Comparison of ENCODE assay signal across 16 cellular contexts in genomic region chr21:39187141-39187540, GRCh38. TPM values are rescaled to one million over a fixed set of nuclear protein-coding genes. Genes with fewer than 3 reads are reported as not detected.
A peak's percentile ranks its signal among the peaks of the same experiment; 100 is the strongest.
DNase-seq lines count a peak whose midpoint lies in the region; ATAC-seq, FAIRE-seq and TF ChIP-seq lines count a peak whose summit lies in the region.
"Had no signal": no experiment of that assay in that cellular context is flagged by ENCODE, and none has a peak within 500 bp of the region (broad histone marks: within the 10 kb centered on the region; RNA-seq: fewer than 3 reads in every experiment).

No MANE protein-coding gene starts in this region.

- peaks cover 18% of the 10 kb centered on the region for H3K4me1 ChIP-seq in CD4-positive, CD25-positive, alpha-beta regulatory T cell (ENCODE audit: control insufficient read depth, insufficient read depth, low read length, poor library complexity, severe bottlenecking)
- H3K4me1 ChIP-seq in CD4-positive, alpha-beta memory T cell (ENCODE audit: insufficient read depth, low read length), result peaks cover 15% of the 10 kb centered on the region
- H3K4me1 ChIP-seq in MM.1S (ENCODE audit: low read length) (peaks cover 23% of the 10 kb centered on the region), keratinocyte (ENCODE audit: control insufficient read depth, extremely low read depth, insufficient read depth, low read length) (peaks cover 27% of the 10 kb centered on the region), prostate gland (replicated peaks) (no peaks in the 10 kb centered on the region)

- peak overlapping the region in 1 of 3 donors; percentile 28 for H3K27ac Mint-ChIP-seq in CD4-positive, CD25-positive, alpha-beta regulatory T cell
- H3K27ac Mint-ChIP-seq in CD4-positive, alpha-beta memory T cell, result peak overlapping the region in 6 of 7 donors; percentile 3 to 95 (median 38)
- H3K27ac Mint-ChIP-seq in stimulated activated naive B cell treated with anti-CD40 and anti-IgM and Interleukin-4, amounts not matched to agents 10 μg/mL and 1 μg/mL and 100 μg/mL, for 72 hours, result no peak overlapping the region

- no peak for TF ChIP-seq POLR2A in prostate gland (IDR thresholded peaks at IDR 0.05)

- H3K36me3 Mint-ChIP-seq in CD4-positive, CD25-positive, alpha-beta regulatory T cell, result no peaks in the 10 kb centered on the region
- H3K36me3 Mint-ChIP-seq in CD4-positive, alpha-beta memory T cell, result peaks cover 0 to 17% of the 10 kb centered on the region in 2 donors
- H3K36me3 Mint-ChIP-seq in stimulated activated naive B cell treated with anti-CD40 and anti-IgM and Interleukin-4, amounts not matched to agents 10 μg/mL and 1 μg/mL and 100 μg/mL, for 72 hours, result peaks cover 1 to 3% of the 10 kb centered on the region in 2 donors

- H3K4me3 ChIP-seq in CD4-positive, CD25-positive, alpha-beta regulatory T cell (ENCODE audit: low read depth, low read length), result no peak overlapping the region
- no peak overlapping the region for H3K4me3 ChIP-seq in CD4-positive, alpha-beta memory T cell (ENCODE audit: low read length in 2 of 2)
- no peak overlapping the region for H3K4me3 ChIP-seq in MM.1S (ENCODE audit: low read length)
- H3K4me3 ChIP-seq in keratinocyte (ENCODE audit: control insufficient read depth in 2 of 3, extremely low read depth in 1 of 3, insufficient read depth in 2 of 3, low read depth in 1 of 3, low read length in 3 of 3), result no peak overlapping the region
- no peak overlapping the region for H3K4me3 ChIP-seq in prostate gland
- H3K4me3 ChIP-seq: BLaER1, GM23248, PC-9 had no signal

- H3K9me2 ChIP-seq in MM.1S (replicated peaks; ENCODE audit: insufficient read depth, low read length), result no peaks in the 10 kb centered on the region

- CTCF ChIA-PET in CD4-positive, alpha-beta memory T cell (lab: Charles Lee; ENCODE audit: partially characterized antibody), result no interaction called here

- H3K9me3 Mint-ChIP-seq in CD4-positive, CD25-positive, alpha-beta regulatory T cell, result no peaks in the 10 kb centered on the region
- peaks cover 0 to 4% (median 0%) of the 10 kb centered on the region in 8 donors for H3K9me3 Mint-ChIP-seq in CD4-positive, alpha-beta memory T cell
- no peaks in the 10 kb centered on the region for H3K9me3 Mint-ChIP-seq in stimulated activated naive B cell treated with anti-CD40 and anti-IgM and Interleukin-4, amounts not matched to agents 10 μg/mL and 1 μg/mL and 100 μg/mL, for 72 hours

- no peaks in the 10 kb centered on the region for H3K36me3 ChIP-seq in CD4-positive, CD25-positive, alpha-beta regulatory T cell (ENCODE audit: control insufficient read depth, insufficient read depth, low read length)
- H3K36me3 ChIP-seq in CD4-positive, alpha-beta memory T cell (ENCODE audit: insufficient read depth, low read length), result no peaks in the 10 kb centered on the region
- H3K36me3 ChIP-seq in MM.1S (replicated peaks; ENCODE audit: insufficient read depth, low read length) (no peaks in the 10 kb centered on the region), keratinocyte (ENCODE audit: control insufficient read depth in 2 of 2, extremely low read depth in 1 of 2, insufficient read depth in 2 of 2, low read length in 2 of 2) (no peaks in the 10 kb centered on the region), prostate gland (no peaks in the 10 kb centered on the region)
- H3K36me3 ChIP-seq: BLaER1 had no signal

- no peaks in the 10 kb centered on the region for H3K9me3 ChIP-seq in CD4-positive, CD25-positive, alpha-beta regulatory T cell (ENCODE audit: control insufficient read depth in 2 of 2, low read length in 2 of 2)
- no peaks in the 10 kb centered on the region for H3K9me3 ChIP-seq in CD4-positive, alpha-beta memory T cell (ENCODE audit: control insufficient read depth in 1 of 2, low read length in 2 of 2)
- H3K9me3 ChIP-seq in MM.1S (replicated peaks; ENCODE audit: insufficient read depth, low read length) (no peaks in the 10 kb centered on the region), keratinocyte (ENCODE audit: control insufficient read depth, low read depth, low read length) (no peaks in the 10 kb centered on the region), prostate gland (no peaks in the 10 kb centered on the region)
- H3K9me3 ChIP-seq: BLaER1, Caco-2 had no signal

- H3K9me1 ChIP-seq in keratinocyte (ENCODE audit: control insufficient read depth, extremely low read depth, insufficient read depth, low read length), result no peaks in the 10 kb centered on the region

- H3K4me2 ChIP-seq in MM.1S (ENCODE audit: low read depth, low read length), result no peak overlapping the region
- peak overlapping the region; percentile 22 for H3K4me2 ChIP-seq in keratinocyte (ENCODE audit: control insufficient read depth, extremely low read depth, insufficient read depth, low read depth, low read length)
- H3K4me2 ChIP-seq: BLaER1, PC-9 had no signal

- FAIRE-seq in keratinocyte (lab: Jason Lieb, UNC), result no peak
- FAIRE-seq: GM12892 had no signal

- POLR2A ChIA-PET in CD4-positive, alpha-beta memory T cell (lab: Charles Lee; ENCODE audit: partially characterized antibody), result no interaction called here

- H3K27ac ChIP-seq in CD4-positive, CD25-positive, alpha-beta regulatory T cell (ENCODE audit: insufficient read depth, low read length, poor library complexity, severe bottlenecking), result peak overlapping the region; percentile 15
- H3K27ac ChIP-seq in CD4-positive, alpha-beta memory T cell (ENCODE audit: low read depth, low read length), result no peak overlapping the region
- no peak overlapping the region for H3K27ac ChIP-seq in MM.1S (ENCODE audit: low read length)
- no peak overlapping the region for H3K27ac ChIP-seq in keratinocyte (ENCODE audit: control insufficient read depth, insufficient read depth, low read length)
- H3K27ac ChIP-seq in prostate gland, result no peak overlapping the region
- H3K27ac ChIP-seq: BLaER1, GM23248, PC-9 had no signal

- H3K79me2 ChIP-seq in MM.1S (ENCODE audit: low read length), result peaks cover 10% of the 10 kb centered on the region
- H3K79me2 ChIP-seq in keratinocyte (ENCODE audit: control insufficient read depth, insufficient read depth, low read length), result peaks cover 9% of the 10 kb centered on the region

- no peak for ATAC-seq in CD4-positive, CD25-positive, alpha-beta regulatory T cell (ENCODE audit: low read depth in 2 of 2)
- ATAC-seq in stimulated activated naive B cell treated with anti-CD40 and anti-IgM and Interleukin-4, amounts not matched to agents 10 μg/mL and 1 μg/mL and 100 μg/mL, for 72 hours (replicated peaks), result no peak

- dilution Hi-C loops in keratinocyte (cut with MboI; ENCODE audit: extremely low pct_ligation_motif_present, low sequenced_read_pairs), result no loop called here

- no peaks in the 10 kb centered on the region for H3K27me3 Mint-ChIP-seq in CD4-positive, CD25-positive, alpha-beta regulatory T cell
- H3K27me3 Mint-ChIP-seq in CD4-positive, alpha-beta memory T cell, result no peaks in the 10 kb centered on the region
- H3K27me3 Mint-ChIP-seq in stimulated activated naive B cell treated with anti-CD40 and anti-IgM and Interleukin-4, amounts not matched to agents 10 μg/mL and 1 μg/mL and 100 μg/mL, for 72 hours, result no peaks in the 10 kb centered on the region

- TF ChIP-seq CTCF in MM.1S (IDR thresholded peaks at IDR 0.05; ENCODE audit: low read length) (no peak), keratinocyte (optimal IDR thresholded peaks at IDR 0.05 in 1 of 3, IDR thresholded peaks at IDR 0.05 in 1 of 3, conservative IDR thresholded peaks at IDR 0.05 in 1 of 3; ENCODE audit: extremely low read depth in 1 of 3, insufficient read depth in 2 of 3, low read length in 3 of 3) (no peak), prostate gland (IDR thresholded peaks at IDR 0.05) (no peak)

- H4K20me1 ChIP-seq in MM.1S (ENCODE audit: insufficient read depth, low read length), result no peaks in the 10 kb centered on the region
- no peaks in the 10 kb centered on the region for H4K20me1 ChIP-seq in keratinocyte (ENCODE audit: control insufficient read depth, extremely low read depth, insufficient read depth, low read length)

- H3F3A ChIP-seq in MM.1S (ENCODE audit: insufficient read depth, low read length), result peaks cover 36% of the 10 kb centered on the region

- intact Hi-C loops in CD4-positive, alpha-beta memory T cell (cut with micrococcal nuclease), result loop anchor here (10.0 kb wide), 1 partner anchor 422 kb away; no protein-coding TSS in a partner anchor
- intact Hi-C loops in prostate gland (cut with DNase I), result no loop called here

- no peaks in the 10 kb centered on the region for H3K27me3 ChIP-seq in CD4-positive, CD25-positive, alpha-beta regulatory T cell (ENCODE audit: control insufficient read depth, insufficient read depth, low read length)
- no peaks in the 10 kb centered on the region for H3K27me3 ChIP-seq in CD4-positive, alpha-beta memory T cell (ENCODE audit: insufficient read depth, low read length)
- H3K27me3 ChIP-seq in MM.1S (replicated peaks; ENCODE audit: insufficient read depth, low read length), result no peaks in the 10 kb centered on the region
- H3K27me3 ChIP-seq in keratinocyte (ENCODE audit: control insufficient read depth, extremely low read depth, insufficient read depth, low read length), result no peaks in the 10 kb centered on the region
- no peaks in the 10 kb centered on the region for H3K27me3 ChIP-seq in prostate gland (replicated peaks; ENCODE audit: insufficient read depth)
- H3K27me3 ChIP-seq: BLaER1 had no signal

- H3K4me3 Mint-ChIP-seq in CD4-positive, CD25-positive, alpha-beta regulatory T cell, result peak overlapping the region in 1 of 4 donors; percentile 66
- no peak overlapping the region for H3K4me3 Mint-ChIP-seq in CD4-positive, alpha-beta memory T cell
- no peak overlapping the region for H3K4me3 Mint-ChIP-seq in stimulated activated naive B cell treated with anti-CD40 and anti-IgM and Interleukin-4, amounts not matched to agents 10 μg/mL and 1 μg/mL and 100 μg/mL, for 72 hours

- H3K9ac ChIP-seq in MM.1S (ENCODE audit: low read length) (no peak overlapping the region), keratinocyte (ENCODE audit: control insufficient read depth, extremely low read depth, insufficient read depth, low read length) (no peak overlapping the region)
- H3K9ac ChIP-seq: BLaER1, GM23248 had no signal

- H3K4me1 Mint-ChIP-seq in CD4-positive, CD25-positive, alpha-beta regulatory T cell, result peaks cover 26 to 38% (median 30%) of the 10 kb centered on the region in 4 donors
- peaks cover 18 to 66% (median 29%) of the 10 kb centered on the region in 4 donors for H3K4me1 Mint-ChIP-seq in CD4-positive, alpha-beta memory T cell
- H3K4me1 Mint-ChIP-seq in stimulated activated naive B cell treated with anti-CD40 and anti-IgM and Interleukin-4, amounts not matched to agents 10 μg/mL and 1 μg/mL and 100 μg/mL, for 72 hours, result peaks cover 22 to 39% of the 10 kb centered on the region in 2 donors

- H2AFZ ChIP-seq in MM.1S (ENCODE audit: low read length), result no peak overlapping the region
- no peak overlapping the region for H2AFZ ChIP-seq in keratinocyte (ENCODE audit: control insufficient read depth, low read length)
- H2AFZ ChIP-seq: GM23248, PC-9 had no signal

- 69% methylated on average over 5 of the region's 5 CpGs for WGBS in prostate gland

- no peak for DNase-seq in CD4-positive, CD25-positive, alpha-beta regulatory T cell
- no peak for DNase-seq in CD4-positive, alpha-beta memory T cell
- DNase-seq in MM.1S (peak; percentile 25), keratinocyte (ENCODE audit: low read depth, low spot score) (no peak), prostate gland (ENCODE audit: low spot score) (no peak), AG08396 (ENCODE audit: low spot score) (no peak)
- DNase-seq in stimulated activated naive B cell treated with anti-CD40 and anti-IgM and Interleukin-4, amounts not matched to agents 10 μg/mL and 1 μg/mL and 100 μg/mL, for 72 hours, result no peak
- DNase-seq: Caco-2, NCI-H1092, NCI-H1694, NCI-H2107, NCI-H345, PC-9 had no signal

RNA-seq across cellular contexts. Expression of gene PSMG1, which starts 3.9 kb away (rescaled TPM):
- 15.6 TPM for total RNA-seq in CD4-positive, CD25-positive, alpha-beta regulatory T cell
- polyA plus RNA-seq in CD4-positive, CD25-positive, alpha-beta regulatory T cell, result 10 to 100 TPM; 45.9 to 52.0 (median 48.6) TPM
- 10 to 100 TPM; 17.2 to 19.9 TPM for total RNA-seq in CD4-positive, alpha-beta memory T cell
- polyA plus RNA-seq in CD4-positive, alpha-beta memory T cell, result 10 to 100 TPM; 41.9 to 45.3 TPM
- polyA plus RNA-seq in keratinocyte, result 48.9 to 91.8 TPM (median 56.8 TPM) in 3 replicates
- 18.8 TPM for polyA plus RNA-seq in keratinocyte (2011; ENCODE audit: low read depth)
- 44.9 and 88.1 TPM in 2 replicates for polyA plus RNA-seq in keratinocyte (2011; cell fraction: cytosol; rRNA removed)
- 36.1 and 45.8 TPM in 2 replicates for polyA plus RNA-seq in keratinocyte (2011; cell fraction: nucleus; rRNA removed)
- polyA plus RNA-seq in keratinocyte (2012; ENCODE audit: low replicate concordance), result 33.6 and 71.5 TPM in 2 replicates
- polyA minus RNA-seq in keratinocyte, result 9.2 to 24.3 TPM (median 10.5 TPM) in 3 replicates
- polyA minus RNA-seq in keratinocyte (2011; cell fraction: cytosol; rRNA and poly(A)+ RNA removed), result 22.8 TPM
- 6.2 and 14.7 TPM in 2 replicates for polyA minus RNA-seq in keratinocyte (2011; cell fraction: nucleus; rRNA and poly(A)+ RNA removed)
- 10 to 100 TPM; 16.7 to 37.1 TPM for total RNA-seq in prostate gland
